Comparison of ENCODE assay signal across 8 cellular contexts in the genomic region with DNA sequence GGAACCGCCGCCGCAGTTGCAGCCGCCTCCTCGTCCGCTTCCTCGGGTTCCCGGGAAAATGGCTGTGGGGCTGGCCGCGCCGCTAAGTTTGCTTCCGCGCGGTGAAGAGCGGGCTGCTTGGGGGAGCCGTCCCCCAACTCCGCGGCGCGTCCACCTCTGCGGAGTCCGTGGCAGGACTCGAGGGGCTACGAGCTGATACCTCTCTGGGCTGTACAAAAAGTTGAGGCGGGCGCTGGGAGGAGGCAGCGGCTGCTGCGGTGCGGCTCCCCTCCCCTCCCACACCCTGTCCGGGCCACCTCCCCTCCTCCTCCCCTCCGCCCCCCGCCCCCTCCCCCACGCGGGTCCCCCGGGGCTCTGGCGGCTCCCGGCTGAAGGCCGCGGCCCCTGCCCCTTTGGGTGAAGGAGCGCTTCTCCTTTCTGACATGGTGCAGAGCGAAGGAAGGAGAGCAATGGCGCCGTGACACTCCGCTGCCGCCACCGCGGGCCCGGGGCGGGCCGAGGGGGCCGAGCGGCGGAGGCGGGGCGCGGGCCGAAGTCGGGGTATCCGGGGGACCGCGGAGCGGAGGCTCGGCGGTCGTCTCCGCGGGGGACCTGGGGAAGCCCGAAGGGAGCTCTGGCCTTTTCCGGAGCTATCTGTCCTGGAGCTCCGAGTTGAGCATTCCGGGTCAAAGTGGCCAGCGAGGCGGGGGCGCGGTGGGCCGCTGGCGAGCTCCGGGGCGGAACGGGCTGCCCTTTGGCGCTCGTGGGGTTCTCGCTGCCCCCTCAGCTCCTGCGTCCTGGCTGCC. TPM values are rescaled to one million over a fixed set of nuclear protein-coding genes. Genes with fewer than 3 reads are reported as not detected.
A peak's percentile ranks its signal among the peaks of the same experiment; 100 is the strongest.
DNase-seq lines count a peak whose midpoint lies in the region; ATAC-seq and TF ChIP-seq lines count a peak whose summit lies in the region.

No MANE protein-coding gene starts in this region.

- POLR2A ChIA-PET in naive thymus-derived CD8-positive, alpha-beta T cell (lab: Charles Lee), result interaction anchor here (0.9 to 3.7 kb wide), 20 partner anchors 10 to 1949 kb away, joined by 3 to 51 read pairs (median 8); partner anchors contain the start of genes ACTR10, DAAM1, KIAA0586 and PPM1A

- intact Hi-C loops in activated T-helper 1 cell treated with anti-CD3 and anti-CD28 coated beads, Interleukin-12 subunit alpha, Interleukin-12 subunit beta, Interleukin-2, Interleukin-4 antibody, amounts not matched to agents 30 ng/mL and 10 ng/mL and 1 ng/mL, durations not matched to agents 14 hours and 24 hours and 36 hours (cut with micrococcal nuclease), result loop anchor here (1.0 to 5.0 kb wide), 10 partner anchors 32 to 1950 kb away; partner anchors contain the start of genes ACTR10, AP5M1, DACT1 and EXOC5

- H3K27me3 ChIP-seq in thymus (ENCODE audit: control insufficient read depth, insufficient read depth), result no peaks in the 10 kb centered on the region

- DNase-seq in AG10803 (ENCODE audit: low read depth), result no peak
- DNase-seq in NB4 (ENCODE audit: low read depth), result peak; percentile 78
- peak; percentile 31 for DNase-seq in activated T-helper 1 cell treated with anti-CD3 and anti-CD28 coated beads, Interleukin-12 subunit alpha, Interleukin-12 subunit beta, Interleukin-2, Interleukin-4 antibody, amounts not matched to agents 30 ng/mL and 10 ng/mL and 1 ng/mL, durations not matched to agents 14 hours and 24 hours and 36 hours (ENCODE audit: low spot score)
- no peak for DNase-seq in fibroblast of pulmonary artery (ENCODE audit: low read depth)
- DNase-seq in naive thymus-derived CD8-positive, alpha-beta T cell, result peak; percentile 7 to 73 (median 32)

- H3K27ac Mint-ChIP-seq in activated T-helper 1 cell treated with anti-CD3 and anti-CD28 coated beads, Interleukin-12 subunit alpha, Interleukin-12 subunit beta, Interleukin-2, Interleukin-4 antibody, amounts not matched to agents 30 ng/mL and 10 ng/mL and 1 ng/mL, durations not matched to agents 14 hours and 24 hours and 36 hours, result peak overlapping the region; percentile 93
- peak overlapping the region; percentile 53 to 96 (median 92) for H3K27ac Mint-ChIP-seq in naive thymus-derived CD8-positive, alpha-beta T cell

- H3K4me3 ChIP-seq in AG10803 (ENCODE audit: low read length), result peak overlapping the region; percentile 98
- peak overlapping the region; percentile 88 for H3K4me3 ChIP-seq in NB4 (ENCODE audit: low read depth, low read length)
- H3K4me3 ChIP-seq in fibroblast of pulmonary artery (replicated peaks; ENCODE audit: low read depth, low read length), result peak overlapping the region; percentile 93
- peak overlapping the region; percentile 99 for H3K4me3 ChIP-seq in thymus (ENCODE audit: low read length)

- peaks cover 16% of the 10 kb centered on the region for H3K36me3 ChIP-seq in thymus (ENCODE audit: control insufficient read depth, insufficient read depth)

- H3K27me3 Mint-ChIP-seq in activated T-helper 1 cell treated with anti-CD3 and anti-CD28 coated beads, Interleukin-12 subunit alpha, Interleukin-12 subunit beta, Interleukin-2, Interleukin-4 antibody, amounts not matched to agents 30 ng/mL and 10 ng/mL and 1 ng/mL, durations not matched to agents 14 hours and 24 hours and 36 hours (ENCODE audit: insufficient read depth), result no peaks in the 10 kb centered on the region
- no peaks in the 10 kb centered on the region for H3K27me3 Mint-ChIP-seq in naive thymus-derived CD8-positive, alpha-beta T cell

- no peaks in the 10 kb centered on the region for H3K9me3 ChIP-seq in thymus (ENCODE audit: control insufficient read depth)

- H3K4me1 Mint-ChIP-seq in activated T-helper 1 cell treated with anti-CD3 and anti-CD28 coated beads, Interleukin-12 subunit alpha, Interleukin-12 subunit beta, Interleukin-2, Interleukin-4 antibody, amounts not matched to agents 30 ng/mL and 10 ng/mL and 1 ng/mL, durations not matched to agents 14 hours and 24 hours and 36 hours (ENCODE audit: low read depth), result peaks cover 46% of the 10 kb centered on the region
- peaks cover 13 to 66% (median 45%) of the 10 kb centered on the region in 4 donors for H3K4me1 Mint-ChIP-seq in naive thymus-derived CD8-positive, alpha-beta T cell

- no peaks in the 10 kb centered on the region for H3K9me3 Mint-ChIP-seq in activated T-helper 1 cell treated with anti-CD3 and anti-CD28 coated beads, Interleukin-12 subunit alpha, Interleukin-12 subunit beta, Interleukin-2, Interleukin-4 antibody, amounts not matched to agents 30 ng/mL and 10 ng/mL and 1 ng/mL, durations not matched to agents 14 hours and 24 hours and 36 hours
- no peaks in the 10 kb centered on the region for H3K9me3 Mint-ChIP-seq in naive thymus-derived CD8-positive, alpha-beta T cell

- TF ChIP-seq CTCF in AG10803 (conservative IDR thresholded peaks at IDR 0.05; ENCODE audit: low read length) (no peak), NB4 (IDR thresholded peaks at IDR 0.05; ENCODE audit: low read depth, low read length) (no peak), fibroblast of pulmonary artery (IDR thresholded peaks at IDR 0.05; ENCODE audit: low read length, missing control alignments) (no peak)

- H3K4me1 ChIP-seq in thymus (ENCODE audit: control insufficient read depth, insufficient read depth, low read length), result no peaks in the 10 kb centered on the region

- WGBS in thymus, result under 1% methylated on average over 84 of the region's 84 CpGs

- TF ChIP-seq POLR2A in NB4 (IDR thresholded peaks at IDR 0.05; ENCODE audit: extremely low read depth, insufficient read length), result peak; percentile 9

- peak overlapping the region; percentile 95 for H3K27ac ChIP-seq in thymus (ENCODE audit: low read depth)

- peak; percentile 14 for ATAC-seq in GM19351 (IDR thresholded peaks at IDR 0.05; ENCODE audit: unreplicated experiment)
- peak in 1 of 2 donors; percentile 7 for ATAC-seq in naive thymus-derived CD8-positive, alpha-beta T cell
- no peak for ATAC-seq in GM18858 (IDR thresholded peaks at IDR 0.05; ENCODE audit: unreplicated experiment)

- H3K36me3 Mint-ChIP-seq in activated T-helper 1 cell treated with anti-CD3 and anti-CD28 coated beads, Interleukin-12 subunit alpha, Interleukin-12 subunit beta, Interleukin-2, Interleukin-4 antibody, amounts not matched to agents 30 ng/mL and 10 ng/mL and 1 ng/mL, durations not matched to agents 14 hours and 24 hours and 36 hours (ENCODE audit: low read depth), result peaks cover 36% of the 10 kb centered on the region
- H3K36me3 Mint-ChIP-seq in naive thymus-derived CD8-positive, alpha-beta T cell, result peaks cover 0 to 48% (median 19%) of the 10 kb centered on the region in 3 donors

- peak overlapping the region; percentile 97 for H3K4me3 Mint-ChIP-seq in activated T-helper 1 cell treated with anti-CD3 and anti-CD28 coated beads, Interleukin-12 subunit alpha, Interleukin-12 subunit beta, Interleukin-2, Interleukin-4 antibody, amounts not matched to agents 30 ng/mL and 10 ng/mL and 1 ng/mL, durations not matched to agents 14 hours and 24 hours and 36 hours
- H3K4me3 Mint-ChIP-seq in naive thymus-derived CD8-positive, alpha-beta T cell, result peak overlapping the region in 8 of 10 donors; percentile 92 to 98 (median 96)

RNA-seq across cellular contexts. Expression of gene ARID4A, which starts 0.7 kb away (rescaled TPM):
- total RNA-seq in activated T-helper 1 cell treated with anti-CD3 and anti-CD28 coated beads, Interleukin-12 subunit alpha, Interleukin-12 subunit beta, Interleukin-2, Interleukin-4 antibody, amounts not matched to agents 30 ng/mL and 10 ng/mL and 1 ng/mL, durations not matched to agents 14 hours and 24 hours and 36 hours, result 21.4 and 26.3 TPM in 2 replicates
- 10 to 100 TPM; 68.5 to 70.0 TPM for total RNA-seq in naive thymus-derived CD8-positive, alpha-beta T cell
- polyA plus RNA-seq in naive thymus-derived CD8-positive, alpha-beta T cell, result 10 to 100 TPM; 19.4 to 26.2 (median 25.8) TPM
- polyA plus RNA-seq in thymus, result 14.8 TPM

RNA-seq across cellular contexts. Expression of gene PSMA3, which starts 54.4 kb away (rescaled TPM):
- total RNA-seq in activated T-helper 1 cell treated with anti-CD3 and anti-CD28 coated beads, Interleukin-12 subunit alpha, Interleukin-12 subunit beta, Interleukin-2, Interleukin-4 antibody, amounts not matched to agents 30 ng/mL and 10 ng/mL and 1 ng/mL, durations not matched to agents 14 hours and 24 hours and 36 hours, result 453 and 500 TPM in 2 replicates
- total RNA-seq in naive thymus-derived CD8-positive, alpha-beta T cell, result 100 to 1,000 TPM; 136 to 140 TPM
- polyA plus RNA-seq in naive thymus-derived CD8-positive, alpha-beta T cell, result 100 to 1,000 TPM; 135 to 144 (median 142) TPM
- 181 TPM for polyA plus RNA-seq in thymus

Comparison
In these comparisons a context has a peak if more than half of its experiments do, and no peak if none do; other contexts are left out.
1. DNase-seq: peak in NB4 (single experiment), activated T-helper 1 cell treated with anti-CD3 and anti-CD28 coated beads, Interleukin-12 subunit alpha, Interleukin-12 subunit beta, Interleukin-2, Interleukin-4 antibody, amounts not matched to agents 30 ng/mL and 10 ng/mL and 1 ng/mL, durations not matched to agents 14 hours and 24 hours and 36 hours (single experiment) and naive thymus-derived CD8-positive, alpha-beta T cell (10 of 10); none in AG10803 (single experiment) and fibroblast of pulmonary artery (single experiment).
2. Peak in every context shown above with its lines, with median percentiles within 50 percentile points of each other: H3K4me3 ChIP-seq.